In the genomic region with DNA sequence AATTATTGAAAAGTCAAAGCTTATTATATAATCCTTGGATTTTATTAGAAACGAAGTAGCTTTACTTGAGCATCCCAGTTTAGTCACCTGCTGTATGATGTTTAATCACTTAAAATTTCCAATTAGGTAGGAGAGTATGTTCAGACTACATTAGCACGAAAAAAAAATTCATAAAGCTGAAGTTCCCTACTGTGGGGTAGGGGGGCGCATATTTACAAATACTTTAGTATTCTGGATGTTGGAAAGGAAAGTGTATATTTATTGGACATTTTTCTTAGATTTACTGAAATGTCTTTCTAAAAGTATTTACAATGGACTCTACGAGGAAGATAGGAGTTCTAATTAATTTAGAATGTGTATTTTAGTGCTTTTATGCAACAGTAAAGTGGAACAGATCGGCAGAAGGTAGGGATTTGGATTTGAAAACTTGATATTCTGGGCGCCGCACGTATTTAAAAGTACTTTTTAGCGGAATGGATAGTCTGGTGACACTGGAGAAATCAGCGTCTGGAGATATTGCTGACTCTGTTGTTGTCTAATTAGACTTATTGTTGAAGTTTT, we compare ENCODE assay signal across 8 cellular contexts. TPM values are rescaled to one million over a fixed set of nuclear protein-coding genes. Genes with fewer than 3 reads are reported as not detected.
DNase-seq lines count a peak whose midpoint lies in the region; ATAC-seq and TF ChIP-seq lines count a peak whose summit lies in the region.

No MANE protein-coding gene starts in this region.

- no peak overlapping the region for H3K27ac Mint-ChIP-seq in activated naive CD8-positive, alpha-beta T cell treated with anti-CD3 and anti-CD28 coated beads, Interleukin-2, amount 10 ng/mL, durations not matched to agents 7 days and 5 days

- H3K27me3 Mint-ChIP-seq in activated naive CD8-positive, alpha-beta T cell treated with anti-CD3 and anti-CD28 coated beads, Interleukin-2, amount 10 ng/mL, durations not matched to agents 7 days and 5 days = peaks cover 4% of the 10 kb centered on the region

- peaks cover 15% of the 10 kb centered on the region for H3K4me1 ChIP-seq in KMS-11 (ENCODE audit: low read depth, poor library complexity, severe bottlenecking)
- peaks cover 25% of the 10 kb centered on the region for H3K4me1 ChIP-seq in lower lobe of right lung

- H3K36me3 ChIP-seq in KMS-11 (ENCODE audit: insufficient read depth) (no peaks in the 10 kb centered on the region), lower lobe of right lung (no peaks in the 10 kb centered on the region)

- peaks cover 23% of the 10 kb centered on the region for H3K4me1 Mint-ChIP-seq in activated naive CD8-positive, alpha-beta T cell treated with anti-CD3 and anti-CD28 coated beads, Interleukin-2, amount 10 ng/mL, durations not matched to agents 7 days and 5 days

- peak overlapping the region; percentile 91 for H3K4me3 Mint-ChIP-seq in activated naive CD8-positive, alpha-beta T cell treated with anti-CD3 and anti-CD28 coated beads, Interleukin-2, amount 10 ng/mL, durations not matched to agents 7 days and 5 days

- no peaks in the 10 kb centered on the region for H3K9me3 Mint-ChIP-seq in activated naive CD8-positive, alpha-beta T cell treated with anti-CD3 and anti-CD28 coated beads, Interleukin-2, amount 10 ng/mL, durations not matched to agents 7 days and 5 days

- H3K79me2 ChIP-seq in KMS-11 (ENCODE audit: insufficient read depth, low read depth) = peaks cover 54% of the 10 kb centered on the region

- peak overlapping the region; percentile 84; the same call in 1 of the 2 replicates for H3K9ac ChIP-seq in KMS-11

- TF ChIP-seq CTCF in KMS-11 (conservative IDR thresholded peaks at IDR 0.05; ENCODE audit: low read depth, low read length) (peak; percentile 60), lower lobe of right lung (IDR thresholded peaks at IDR 0.05) (no peak)

- H3K27me3 ChIP-seq in KMS-11 (ENCODE audit: insufficient read depth, low read depth) (no peaks in the 10 kb centered on the region), lower lobe of right lung (ENCODE audit: low read depth) (no peaks in the 10 kb centered on the region)

- DNase-seq in EL = peak; percentile 21
- DNase-seq in activated naive CD8-positive, alpha-beta T cell treated with anti-CD3 and anti-CD28 coated beads, Interleukin-2, amount 10 ng/mL, durations not matched to agents 7 days and 5 days = no peak
- no peak for DNase-seq in lower lobe of right lung
- no peak for DNase-seq in stimulated activated CD4-positive, alpha-beta T cell treated with anti-CD3 and anti-CD28 coated beads, Interleukin-15, amount 100 ng/mL, for 24 hours
- no peak for DNase-seq in NCI-H187 treated with DMSO at 0.1 percent for 48 hours (lab: John Stamatoyannopoulos, UW)
- DNase-seq in stimulated activated CD4-positive, alpha-beta T cell treated with anti-CD3 and anti-CD28 coated beads, Interleukin-4, amount 100 ng/mL, for 1 hour = no peak
- no peak for DNase-seq in NCI-H1417 treated with DMSO at 0.1 percent for 48 hours (lab: John Stamatoyannopoulos, UW)

- no peaks in the 10 kb centered on the region for H3K9me3 ChIP-seq in lower lobe of right lung

- H4K20me1 ChIP-seq in KMS-11 (ENCODE audit: insufficient read depth) = 0 out of 2 replicates have a peak, but pooled peaks cover 3% of the 10 kb centered on the region

- peak overlapping the region; percentile 93 for H3K4me2 ChIP-seq in KMS-11

- POLR2A ChIA-PET in activated naive CD8-positive, alpha-beta T cell treated with anti-CD3 and anti-CD28 coated beads, Interleukin-2, amount 10 ng/mL, durations not matched to agents 7 days and 5 days (lab: Charles Lee) = interaction anchor here (1.4 to 1.6 kb wide), 2 partner anchors 33 to 70 kb away, joined by 3 to 5 read pairs; a partner anchor contains a TSS

- H3K4me3 ChIP-seq in KMS-11 (IDR thresholded peaks at IDR 0.05; ENCODE audit: insufficient read depth, low read depth, low read length) (no peak overlapping the region), lower lobe of right lung (peak overlapping the region; percentile 92)

- H3K36me3 Mint-ChIP-seq in activated naive CD8-positive, alpha-beta T cell treated with anti-CD3 and anti-CD28 coated beads, Interleukin-2, amount 10 ng/mL, durations not matched to agents 7 days and 5 days = no peaks in the 10 kb centered on the region

- no peak for ATAC-seq in activated naive CD8-positive, alpha-beta T cell treated with anti-CD3 and anti-CD28 coated beads, Interleukin-2, amount 10 ng/mL, durations not matched to agents 7 days and 5 days (ENCODE audit: low read depth)
- ATAC-seq in lower lobe of right lung = no peak

- intact Hi-C loops in lower lobe of right lung (cut with DNase I) = no loop called here

- H2AFZ ChIP-seq in KMS-11 (ENCODE audit: low read depth) = no peak overlapping the region

- H3K27ac ChIP-seq in KMS-11 = peak overlapping the region; percentile 88; the same call in 1 of the 2 replicates
- no peak overlapping the region for H3K27ac ChIP-seq in lower lobe of right lung

RNA-seq across cellular contexts. Expression of a gene that starts 1.9 kb away (rescaled TPM):
- total RNA-seq in activated naive CD8-positive, alpha-beta T cell treated with anti-CD3 and anti-CD28 coated beads, Interleukin-2, amount 10 ng/mL, durations not matched to agents 7 days and 5 days = 10 to 100 TPM; 13.7 to 15.1 TPM
- 10.3 TPM for total RNA-seq in lower lobe of right lung

RNA-seq across cellular contexts. Expression of a gene that starts 33.7 kb away (rescaled TPM):
- total RNA-seq in activated naive CD8-positive, alpha-beta T cell treated with anti-CD3 and anti-CD28 coated beads, Interleukin-2, amount 10 ng/mL, durations not matched to agents 7 days and 5 days = 10 to 100 TPM; 40.4 to 43.3 TPM
- 29.3 TPM for total RNA-seq in lower lobe of right lung
